Comparison of ENCODE assay signal across 1 cellular context in genomic region chr2:164937864-164938401, GRCh38.
TF ChIP-seq lines count a peak whose summit lies in the region.

No MANE protein-coding gene starts in this region.

TF ChIP-seq in HepG2, 621 proteins besides CTCF, POLR2A, EP300 and RAD21 (continued from another document and continues in another):
- TF ChIP-seq ZNF513 (CRISPR knock-in tag; conservative IDR thresholded peaks at IDR 0.05), result no peak
- TF ChIP-seq LCORL (IDR thresholded peaks at IDR 0.05), result no peak
- peak; percentile 32; the same call in 1 of the 2 replicates for TF ChIP-seq LCORL (CRISPR knock-in tag; IDR thresholded peaks at IDR 0.05)
- no peak for TF ChIP-seq ZNF670 (CRISPR knock-in tag; IDR thresholded peaks at IDR 0.05; ENCODE audit: borderline replicate concordance)
- TF ChIP-seq ZNF552 (CRISPR knock-in tag; IDR thresholded peaks at IDR 0.05; ENCODE audit: borderline replicate concordance), result no peak
- no peak for TF ChIP-seq ZNF543 (CRISPR knock-in tag; IDR thresholded peaks at IDR 0.05)
- TF ChIP-seq PRDM15 (CRISPR knock-in tag; IDR thresholded peaks at IDR 0.05), result no peak
- no peak; the same call in 1 of the 2 replicates for TF ChIP-seq MLX (CRISPR knock-in tag; IDR thresholded peaks at IDR 0.05)
- no peak for TF ChIP-seq TGIF2 (CRISPR knock-in tag; IDR thresholded peaks at IDR 0.05)
- no peak for TF ChIP-seq CBX2 (IDR thresholded peaks at IDR 0.05; ENCODE audit: low read depth, low read length)
- no peak for TF ChIP-seq CBX2 (CRISPR knock-in tag; IDR thresholded peaks at IDR 0.05; ENCODE audit: low read depth)
- no peak for TF ChIP-seq ZBTB33 (CRISPR knock-in tag; IDR thresholded peaks at IDR 0.05)
- TF ChIP-seq ZFYVE20 (CRISPR knock-in tag; IDR thresholded peaks at IDR 0.05; ENCODE audit: borderline replicate concordance, low read depth), result no peak
- TF ChIP-seq ISL2 (CRISPR knock-in tag; IDR thresholded peaks at IDR 0.05), result peak; percentile 81; the same call in 1 of the 2 replicates
- no peak for TF ChIP-seq MED13 (CRISPR knock-in tag; IDR thresholded peaks at IDR 0.05)
- no peak for TF ChIP-seq ZNF672 (CRISPR knock-in tag; IDR thresholded peaks at IDR 0.05)
- TF ChIP-seq ZNF496 (CRISPR knock-in tag; IDR thresholded peaks at IDR 0.05; ENCODE audit: insufficient replicate concordance), result no peak
- TF ChIP-seq ZNF556 (CRISPR knock-in tag; IDR thresholded peaks at IDR 0.05; ENCODE audit: borderline replicate concordance), result peak; percentile 40; the same call in 1 of the 2 replicates
- TF ChIP-seq ZNF326 (CRISPR knock-in tag; IDR thresholded peaks at IDR 0.05; ENCODE audit: borderline replicate concordance), result no peak
- no peak for TF ChIP-seq ZNF691 (CRISPR knock-in tag; IDR thresholded peaks at IDR 0.05; ENCODE audit: borderline replicate concordance, low read depth)
- TF ChIP-seq ZNF275 (CRISPR knock-in tag; IDR thresholded peaks at IDR 0.05; ENCODE audit: borderline replicate concordance), result no peak
- TF ChIP-seq GRHL1 (CRISPR knock-in tag; conservative IDR thresholded peaks at IDR 0.05), result no peak
- no peak for TF ChIP-seq ZNF615 (CRISPR knock-in tag; IDR thresholded peaks at IDR 0.05; ENCODE audit: borderline replicate concordance)
- TF ChIP-seq ZNF629 (CRISPR knock-in tag; conservative IDR thresholded peaks at IDR 0.05), result peak; percentile 69
- no peak for TF ChIP-seq ZNF205 (CRISPR knock-in tag; IDR thresholded peaks at IDR 0.05)
- no peak for TF ChIP-seq ZNF335 (CRISPR knock-in tag; IDR thresholded peaks at IDR 0.05)
- no peak for TF ChIP-seq HINFP (CRISPR knock-in tag; IDR thresholded peaks at IDR 0.05; ENCODE audit: low read depth)
- no peak for TF ChIP-seq NFRKB (IDR thresholded peaks at IDR 0.05)
- peak; percentile 24; the same call in 1 of the 2 replicates for TF ChIP-seq PATZ1 (CRISPR knock-in tag; IDR thresholded peaks at IDR 0.05)
- no peak for TF ChIP-seq ZNF816 (CRISPR knock-in tag; IDR thresholded peaks at IDR 0.05; ENCODE audit: borderline replicate concordance)
- no peak for TF ChIP-seq KDM5B (CRISPR knock-in tag; IDR thresholded peaks at IDR 0.05; ENCODE audit: borderline replicate concordance)
- TF ChIP-seq PRDM4 (CRISPR knock-in tag; IDR thresholded peaks at IDR 0.05; ENCODE audit: borderline replicate concordance), result no peak
- no peak for TF ChIP-seq ZNF30 (CRISPR knock-in tag; IDR thresholded peaks at IDR 0.05)
- TF ChIP-seq TBX3 (IDR thresholded peaks at IDR 0.05; ENCODE audit: borderline replicate concordance), result no peak
- no peak for TF ChIP-seq ZNF432 (CRISPR knock-in tag; IDR thresholded peaks at IDR 0.05; ENCODE audit: borderline replicate concordance)
- TF ChIP-seq ZNF367 (CRISPR knock-in tag; IDR thresholded peaks at IDR 0.05; ENCODE audit: borderline replicate concordance), result no peak
- TF ChIP-seq POGZ (CRISPR knock-in tag; IDR thresholded peaks at IDR 0.05), result peak; percentile 81
- no peak for TF ChIP-seq SMARCC2 (IDR thresholded peaks at IDR 0.05)
- no peak for TF ChIP-seq SATB2 (CRISPR knock-in tag; IDR thresholded peaks at IDR 0.05)
- no peak for TF ChIP-seq CSRNP1 (CRISPR knock-in tag; IDR thresholded peaks at IDR 0.05)
